In the genomic region with DNA sequence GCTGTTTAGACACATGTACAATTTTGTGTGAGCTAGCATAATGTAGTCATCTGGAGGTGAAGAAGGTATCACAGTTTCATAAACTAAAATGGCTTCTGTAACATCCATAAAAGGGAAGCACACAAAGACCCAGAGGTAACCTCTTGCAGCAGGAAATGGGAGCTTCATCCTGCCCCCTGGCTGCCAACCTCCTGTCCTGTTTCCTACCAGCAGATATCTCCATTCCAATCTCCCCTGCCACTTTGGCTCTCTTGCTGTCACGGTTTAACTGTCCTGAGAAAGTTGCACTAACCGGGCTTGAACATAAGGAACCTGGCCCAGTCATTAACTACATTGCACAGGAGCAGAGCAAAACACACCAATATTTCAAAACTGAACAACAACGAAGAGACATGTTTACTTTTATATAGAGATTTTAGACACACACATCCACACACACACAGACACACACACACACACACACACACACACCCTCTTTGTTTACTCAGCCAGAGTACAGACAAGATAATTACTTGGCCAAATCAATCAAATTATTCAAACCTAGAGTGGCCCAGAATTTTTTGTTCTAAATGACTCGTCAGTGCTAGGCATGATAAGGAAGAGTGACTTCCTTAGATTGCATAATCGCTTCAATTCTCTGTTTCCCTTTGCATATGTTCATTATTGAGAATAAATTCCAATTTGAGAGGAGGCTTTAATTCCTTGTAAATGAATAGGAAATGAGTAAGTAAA, we compare ENCODE assay signal across 12 cellular contexts. TPM values are rescaled to one million over a fixed set of nuclear protein-coding genes. Genes with fewer than 3 reads are reported as not detected.
DNase-seq lines count a peak whose midpoint lies in the region; ATAC-seq and TF ChIP-seq lines count a peak whose summit lies in the region.
"Had no signal": no experiment of that assay in that cellular context is flagged by ENCODE, and none has a peak within 500 bp of the region (broad histone marks: within the 10 kb centered on the region; RNA-seq: fewer than 3 reads in every experiment).

No MANE protein-coding gene starts in this region.

- H3K9me3 Mint-ChIP-seq in activated CD8-positive, alpha-beta T cell treated with anti-CD3 and anti-CD28 coated beads for 36 hours, result no peaks in the 10 kb centered on the region
- no peaks in the 10 kb centered on the region for H3K9me3 Mint-ChIP-seq in activated CD8-positive, alpha-beta T cell treated with anti-CD3 and anti-CD28 coated beads, Interleukin-2, amount 10 ng/mL, durations not matched to agents 7 days and 5 days (ENCODE audit: insufficient read depth)
- no peaks in the 10 kb centered on the region for H3K9me3 Mint-ChIP-seq in chondrocyte (ENCODE audit: low read depth)

- no peak overlapping the region for H4K91ac ChIP-seq in mesenchymal stem cell (ENCODE audit: low read length)

- no peak for ATAC-seq in activated CD8-positive, alpha-beta T cell treated with anti-CD3 and anti-CD28 coated beads for 36 hours
- no peak for ATAC-seq in activated CD8-positive, alpha-beta T cell treated with anti-CD3 and anti-CD28 coated beads, Interleukin-2, amount 10 ng/mL, durations not matched to agents 7 days and 5 days

- H3K4me1 Mint-ChIP-seq in activated CD8-positive, alpha-beta T cell treated with anti-CD3 and anti-CD28 coated beads for 36 hours (ENCODE audit: low read depth), result peaks cover 11% of the 10 kb centered on the region
- no peaks in the 10 kb centered on the region for H3K4me1 Mint-ChIP-seq in activated CD8-positive, alpha-beta T cell treated with anti-CD3 and anti-CD28 coated beads, Interleukin-2, amount 10 ng/mL, durations not matched to agents 7 days and 5 days (ENCODE audit: low read depth)
- peaks cover 6% of the 10 kb centered on the region for H3K4me1 Mint-ChIP-seq in chondrocyte (ENCODE audit: low read depth)

- H3K23ac ChIP-seq in mesenchymal stem cell (ENCODE audit: low read length in 2 of 2), result no peak overlapping the region

- peaks cover 7% of the 10 kb centered on the region for H3K36me3 Mint-ChIP-seq in activated CD8-positive, alpha-beta T cell treated with anti-CD3 and anti-CD28 coated beads for 36 hours (ENCODE audit: low read depth)
- H3K36me3 Mint-ChIP-seq in activated CD8-positive, alpha-beta T cell treated with anti-CD3 and anti-CD28 coated beads, Interleukin-2, amount 10 ng/mL, durations not matched to agents 7 days and 5 days (ENCODE audit: low read depth), result no peaks in the 10 kb centered on the region
- H3K36me3 Mint-ChIP-seq in chondrocyte (ENCODE audit: low read depth), result no peaks in the 10 kb centered on the region

- no peak overlapping the region for H2BK12ac ChIP-seq in mesenchymal stem cell (ENCODE audit: low read length in 2 of 2)

- no peak overlapping the region for H3K4me2 ChIP-seq in mesenchymal stem cell (ENCODE audit: low read length, poor library complexity, severe bottlenecking)

- no peak overlapping the region for H3K27ac Mint-ChIP-seq in activated CD8-positive, alpha-beta T cell treated with anti-CD3 and anti-CD28 coated beads for 36 hours
- no peak overlapping the region for H3K27ac Mint-ChIP-seq in activated CD8-positive, alpha-beta T cell treated with anti-CD3 and anti-CD28 coated beads, Interleukin-2, amount 10 ng/mL, durations not matched to agents 7 days and 5 days
- H3K27ac Mint-ChIP-seq in chondrocyte (ENCODE audit: unreplicated experiment), result no peak overlapping the region
- H3K27ac Mint-ChIP-seq: B cell had no signal

- 64% methylated on average over 3 of the region's 5 CpGs for WGBS in mesenchymal stem cell

- no peak for TF ChIP-seq CTCF in activated CD8-positive, alpha-beta T cell treated with anti-CD3 and anti-CD28 coated beads for 36 hours (IDR thresholded peaks at IDR 0.05)
- TF ChIP-seq CTCF in chondrocyte (IDR thresholded peaks at IDR 0.05) (peak; percentile 24), GM13976 (IDR thresholded peaks at IDR 0.05; ENCODE audit: borderline replicate concordance, control extremely low read depth, extremely low read depth, insufficient read depth, missing control alignments) (no peak)

- POLR2A ChIA-PET in activated CD8-positive, alpha-beta T cell treated with anti-CD3 and anti-CD28 coated beads for 36 hours (lab: Charles Lee), result no interaction called here
- POLR2A ChIA-PET in activated CD8-positive, alpha-beta T cell treated with anti-CD3 and anti-CD28 coated beads, Interleukin-2, amount 10 ng/mL, durations not matched to agents 7 days and 5 days (lab: Charles Lee), result no interaction called here

- no peak overlapping the region for H2AK5ac ChIP-seq in mesenchymal stem cell (ENCODE audit: low read length, severe bottlenecking)

- H3K18ac ChIP-seq in mesenchymal stem cell (ENCODE audit: low read depth in 1 of 2, low read length in 2 of 2), result no peak overlapping the region

- H4K8ac ChIP-seq in mesenchymal stem cell (ENCODE audit: low read length), result no peak overlapping the region

- no peaks in the 10 kb centered on the region for H3K4me1 ChIP-seq in mesenchymal stem cell (ENCODE audit: control insufficient read depth, insufficient read depth, low read depth, low read length)
- H3K4me1 ChIP-seq: tibial nerve had no signal

- no peaks in the 10 kb centered on the region for H3K36me3 ChIP-seq in mesenchymal stem cell (ENCODE audit: control insufficient read depth in 1 of 2, insufficient read depth in 2 of 2, low read depth in 1 of 2, low read length in 2 of 2)
- H3K36me3 ChIP-seq: tibial nerve had no signal

- no peak overlapping the region for H3K27ac ChIP-seq in mesenchymal stem cell (ENCODE audit: low read length, poor library complexity, severe bottlenecking)
- H3K27ac ChIP-seq: SK-N-MC, tibial nerve had no signal

- no peaks in the 10 kb centered on the region for H3K27me3 Mint-ChIP-seq in activated CD8-positive, alpha-beta T cell treated with anti-CD3 and anti-CD28 coated beads for 36 hours
- H3K27me3 Mint-ChIP-seq in activated CD8-positive, alpha-beta T cell treated with anti-CD3 and anti-CD28 coated beads, Interleukin-2, amount 10 ng/mL, durations not matched to agents 7 days and 5 days (ENCODE audit: low read depth), result no peaks in the 10 kb centered on the region
- no peaks in the 10 kb centered on the region for H3K27me3 Mint-ChIP-seq in chondrocyte (ENCODE audit: low read depth)
- H3K27me3 Mint-ChIP-seq: B cell had no signal

- no peak overlapping the region for H2BK120ac ChIP-seq in mesenchymal stem cell (ENCODE audit: low read depth, low read length)

- CTCF ChIA-PET in activated CD8-positive, alpha-beta T cell treated with anti-CD3 and anti-CD28 coated beads for 36 hours (lab: Charles Lee), result no interaction called here
- CTCF ChIA-PET in activated CD8-positive, alpha-beta T cell treated with anti-CD3 and anti-CD28 coated beads, Interleukin-2, amount 10 ng/mL, durations not matched to agents 7 days and 5 days (lab: Charles Lee), result no interaction called here

- peaks cover 1% of the 10 kb centered on the region for H3K79me1 ChIP-seq in mesenchymal stem cell (replicated peaks; ENCODE audit: low read length, poor library complexity, severe bottlenecking)

- H3K14ac ChIP-seq in mesenchymal stem cell (ENCODE audit: low read length in 2 of 2), result no peak overlapping the region

- peak; percentile 5 for DNase-seq in activated CD8-positive, alpha-beta T cell treated with anti-CD3 and anti-CD28 coated beads for 36 hours
- DNase-seq in activated CD8-positive, alpha-beta T cell treated with anti-CD3 and anti-CD28 coated beads, Interleukin-2, amount 10 ng/mL, durations not matched to agents 7 days and 5 days, result no peak
- DNase-seq in LHCN-M2 (ENCODE audit: low read depth) (peak; percentile 31), chondrocyte (ENCODE audit: low spot score) (no peak), mesenchymal stem cell (peak; percentile 8), germinal center (ENCODE audit: low spot score) (no peak), NCI-H1436 treated with DMSO at 0.1 percent for 48 hours (lab: John Stamatoyannopoulos, UW) (no peak), GM13976 (ENCODE audit: low spot score) (no peak)
- DNase-seq: activated CD4-positive, alpha-beta T cell treated with anti-CD3 and anti-CD28 coated beads for 48 hours had no signal

- no peak overlapping the region for H3K9ac ChIP-seq in mesenchymal stem cell (ENCODE audit: low read length)

- H3K27me3 ChIP-seq in mesenchymal stem cell (ENCODE audit: control insufficient read depth in 1 of 2, insufficient read depth in 1 of 2, low read length in 2 of 2), result peaks cover 0 to 20% of the 10 kb centered on the region in 2 experiments

- intact Hi-C loops in activated CD8-positive, alpha-beta T cell treated with anti-CD3 and anti-CD28 coated beads for 36 hours (cut with micrococcal nuclease), result no loop called here

- no peaks in the 10 kb centered on the region for H3K9me3 ChIP-seq in mesenchymal stem cell (ENCODE audit: control insufficient read depth, low read length)
- H3K9me3 ChIP-seq: tibial nerve had no signal

- no peak overlapping the region for H3K4me3 Mint-ChIP-seq in activated CD8-positive, alpha-beta T cell treated with anti-CD3 and anti-CD28 coated beads for 36 hours
- H3K4me3 Mint-ChIP-seq in activated CD8-positive, alpha-beta T cell treated with anti-CD3 and anti-CD28 coated beads, Interleukin-2, amount 10 ng/mL, durations not matched to agents 7 days and 5 days, result no peak overlapping the region
- no peak overlapping the region for H3K4me3 Mint-ChIP-seq in chondrocyte (ENCODE audit: unreplicated experiment)
- H3K4me3 Mint-ChIP-seq: B cell had no signal

- no peak overlapping the region for H3K4ac ChIP-seq in mesenchymal stem cell (ENCODE audit: low read depth in 1 of 2, low read length in 2 of 2)

- H2BK5ac ChIP-seq in mesenchymal stem cell (ENCODE audit: low read depth, low read length, poor library complexity, severe bottlenecking), result no peak overlapping the region

- in situ Hi-C loops in GM13976 (cut with MboI; ENCODE audit: low sequenced_read_pairs, unreplicated experiment), result no loop called here

- no peak overlapping the region for H2BK15ac ChIP-seq in mesenchymal stem cell (ENCODE audit: low read depth, poor library complexity, severe bottlenecking)

- H2AFZ ChIP-seq in mesenchymal stem cell (ENCODE audit: low read depth, low read length), result no peak overlapping the region

- no peak overlapping the region for H3K4me3 ChIP-seq in mesenchymal stem cell (ENCODE audit: insufficient read depth in 1 of 2, low read depth in 1 of 2, low read length in 2 of 2)
- H3K4me3 ChIP-seq: SK-N-MC, tibial nerve had no signal

RNA-seq across cellular contexts. Expression of a gene that starts 24.2 kb away (rescaled TPM):
- 1 to 10 TPM; 6.6 to 7.4 TPM for total RNA-seq in activated CD8-positive, alpha-beta T cell treated with anti-CD3 and anti-CD28 coated beads for 36 hours
- total RNA-seq in activated CD8-positive, alpha-beta T cell treated with anti-CD3 and anti-CD28 coated beads, Interleukin-2, amount 10 ng/mL, durations not matched to agents 7 days and 5 days, result 1 to 10 TPM; 1.7 to 1.8 TPM
- total RNA-seq in LHCN-M2 (2014; rRNA removed) (5.6 and 8.8 TPM in 2 replicates), chondrocyte (18.0 to 19.8 TPM (median 18.7 TPM) in 3 replicates)
- 2.8 TPM for polyA plus RNA-seq in LHCN-M2 (2012)
- 7.2 TPM for polyA plus RNA-seq in mesenchymal stem cell (2013, experiment 1 of 2)
- 7.1 TPM for polyA plus RNA-seq in mesenchymal stem cell (2013, experiment 2 of 2)

Comparison
In these comparisons a context has a peak if more than half of its experiments do, and no peak if none do; other contexts are left out.
1. DNase-seq: peak in activated CD8-positive, alpha-beta T cell treated with anti-CD3 and anti-CD28 coated beads for 36 hours (single experiment), LHCN-M2 (single experiment) and mesenchymal stem cell (single experiment); none in activated CD8-positive, alpha-beta T cell treated with anti-CD3 and anti-CD28 coated beads, Interleukin-2, amount 10 ng/mL, durations not matched to agents 7 days and 5 days (single experiment), chondrocyte (single experiment), germinal center (single experiment), NCI-H1436 treated with DMSO at 0.1 percent for 48 hours (single experiment) and GM13976 (single experiment).